Comparison of ENCODE assay signal across 8 cellular contexts in the genomic region with DNA sequence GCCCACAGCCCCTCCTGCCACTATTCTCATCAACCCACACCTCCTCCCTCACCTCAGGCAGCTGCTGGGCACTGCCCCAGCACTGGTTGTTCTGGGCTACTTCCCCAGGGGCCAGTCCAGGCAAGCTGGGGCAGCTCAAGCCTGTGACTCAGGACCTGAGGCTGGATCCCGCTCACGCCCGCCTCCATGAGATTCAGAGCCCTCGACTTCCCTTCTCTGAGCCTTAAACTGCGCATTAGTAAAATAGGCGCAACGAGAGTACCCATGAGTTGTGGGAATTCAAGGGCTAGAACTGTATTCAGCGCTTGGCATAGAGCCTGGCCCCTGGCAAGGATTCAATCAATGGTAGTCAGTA. TPM values are rescaled to one million over a fixed set of nuclear protein-coding genes. Genes with fewer than 3 reads are reported as not detected.
DNase-seq lines count a peak whose midpoint lies in the region; ATAC-seq and TF ChIP-seq lines count a peak whose summit lies in the region.

No MANE protein-coding gene starts in this region.

- POLR2A ChIA-PET in PC-9 (lab: Charles Lee; ENCODE audit: unreplicated experiment): interaction anchor here (0.5 to 0.9 kb wide), 3 partner anchors 10 to 394 kb away, joined by 3 to 5 read pairs (median 5); no protein-coding TSS in a partner anchor

- H3K27me3 ChIP-seq in PC-9 (ENCODE audit: insufficient read depth, low read depth) (no peaks in the 10 kb centered on the region), duodenal mucosa (ENCODE audit: control insufficient read depth in 1 of 2, insufficient read depth in 2 of 2, low read length in 2 of 2) (no peaks in the 10 kb centered on the region), upper lobe of right lung (no peaks in the 10 kb centered on the region)

- CTCF ChIA-PET in PC-9 (lab: Charles Lee): interaction anchor here (1.2 kb wide), 1 partner anchor 8 kb away, joined by 10 read pairs; no protein-coding TSS in a partner anchor

- TF ChIP-seq CTCF in C4-2B (conservative IDR thresholded peaks at IDR 0.05): no peak
- no peak for TF ChIP-seq CTCF in HFF-Myc (IDR thresholded peaks at IDR 0.05; ENCODE audit: low read depth, low read length, missing control alignments)
- TF ChIP-seq CTCF in PC-9 (conservative IDR thresholded peaks at IDR 0.05): no peak
- no peak for TF ChIP-seq CTCF in upper lobe of right lung (IDR thresholded peaks at IDR 0.05)

- H2AFZ ChIP-seq in PC-9: peak overlapping the region; percentile 79

- peak overlapping the region; percentile 81 to 85 for H3K9ac ChIP-seq in duodenal mucosa (ENCODE audit: low read depth in 1 of 2, low read length in 2 of 2)

- BruUV-seq in PC-9 (replicated peaks; lab: Mats Ljungman, UMichigan): TSS peak; percentile 86

- H3K4me1 ChIP-seq in PC-9 (replicated peaks; ENCODE audit: insufficient read depth): peaks cover 14% of the 10 kb centered on the region
- H3K4me1 ChIP-seq in duodenal mucosa (ENCODE audit: control insufficient read depth in 1 of 2, insufficient read depth in 2 of 2, low read length in 2 of 2): peaks cover 58 to 61% of the 10 kb centered on the region in 2 donors
- H3K4me1 ChIP-seq in upper lobe of right lung: peaks cover 53% of the 10 kb centered on the region

- 0 out of 2 replicates have a peak, but pooled peaks cover 5% of the 10 kb centered on the region for H4K20me1 ChIP-seq in PC-9 (ENCODE audit: insufficient read depth)

- no peaks in the 10 kb centered on the region for H3K79me2 ChIP-seq in PC-9 (ENCODE audit: low read depth)

- ATAC-seq in upper lobe of right lung (peak; percentile 42), GM19035 (IDR thresholded peaks at IDR 0.05; ENCODE audit: unreplicated experiment) (no peak)

- H3K9me3 ChIP-seq in PC-9 (ENCODE audit: insufficient read depth, low read depth): no peaks in the 10 kb centered on the region
- H3K9me3 ChIP-seq in duodenal mucosa (ENCODE audit: control insufficient read depth in 1 of 2, low read length in 2 of 2): no peaks in the 10 kb centered on the region
- H3K9me3 ChIP-seq in upper lobe of right lung: no peaks in the 10 kb centered on the region

- H3K4me2 ChIP-seq in PC-9: peak overlapping the region; percentile 81

- H3K4me3 ChIP-seq in HFF-Myc (replicated peaks; ENCODE audit: low read depth, low read length) (peak overlapping the region; percentile 45), PC-9 (peak overlapping the region; percentile 58), duodenal mucosa (ENCODE audit: low read depth in 1 of 2, low read length in 2 of 2) (peak overlapping the region; percentile 58 to 71), upper lobe of right lung (peak overlapping the region; percentile 40)

- H3K9me2 ChIP-seq in PC-9 (ENCODE audit: insufficient read depth): no peaks in the 10 kb centered on the region

- intact Hi-C loops in PC-9 (cut with micrococcal nuclease; ENCODE audit: unreplicated experiment): loop anchor here (1.0 to 10.0 kb wide), 2 partner anchors 20 to 640 kb away; no protein-coding TSS in a partner anchor
- intact Hi-C loops in upper lobe of right lung (cut with DNase I): no loop called here

- H3F3A ChIP-seq in PC-9 (ENCODE audit: insufficient read depth, low read depth): peaks cover 10% of the 10 kb centered on the region; the same call in 1 of the 2 replicates

- H3K27ac ChIP-seq in C4-2B (peak overlapping the region; percentile 85), PC-9 (peak overlapping the region; percentile 75), duodenal mucosa (ENCODE audit: low read depth, low read length) (peak overlapping the region; percentile 94), upper lobe of right lung (peak overlapping the region; percentile 97)

- no peaks in the 10 kb centered on the region for H3K36me3 ChIP-seq in PC-9 (ENCODE audit: low read depth)
- no peaks in the 10 kb centered on the region for H3K36me3 ChIP-seq in duodenal mucosa (ENCODE audit: control insufficient read depth in 1 of 2, insufficient read depth in 2 of 2, low read length in 2 of 2)
- no peaks in the 10 kb centered on the region for H3K36me3 ChIP-seq in upper lobe of right lung

- DNase-seq in HFF-Myc (ENCODE audit: extremely low read depth, low read depth) (no peak), PC-9 (peak; percentile 76), mesenteric fat pad (ENCODE audit: low spot score) (peak; percentile 94), upper lobe of right lung (peak; percentile 90), NK-92 (lab: John Stamatoyannopoulos, UW; ENCODE audit: unreplicated experiment) (no peak)

RNA-seq across cellular contexts. Expression of a gene that starts 0.8 kb away (rescaled TPM):
- total RNA-seq in PC-9 (2021): 30.7 and 46.0 TPM in 2 replicates
- total RNA-seq in mesenteric fat pad: 67.6 TPM
- total RNA-seq in upper lobe of right lung: 144 TPM

Comparison
In these comparisons a context has a peak if more than half of its experiments do, and no peak if none do; other contexts are left out.
1. DNase-seq: peak in PC-9 (2 of 2), mesenteric fat pad (single experiment) and upper lobe of right lung (single experiment); none in HFF-Myc (single experiment) and NK-92 (single experiment).
2. Peak in every context shown above with its lines, with median percentiles within 50 percentile points of each other: H3K27ac ChIP-seq and H3K4me3 ChIP-seq.